23 cellular contexts compared by ENCODE assay signal in genomic region chr1:92326681-92327080, GRCh38. TPM values are rescaled to one million over a fixed set of nuclear protein-coding genes. Genes with fewer than 3 reads are reported as not detected.
DNase-seq lines count a peak whose midpoint lies in the region; ATAC-seq and TF ChIP-seq lines count a peak whose summit lies in the region.
"Had no signal": no experiment of that assay in that cellular context is flagged by ENCODE, and none has a peak within 500 bp of the region (broad histone marks: within the 10 kb centered on the region; RNA-seq: fewer than 3 reads in every experiment).

No MANE protein-coding gene starts in this region.

- in situ Hi-C loops in mammary epithelial cell (cut with MboI; ENCODE audit: low sequenced_read_pairs in 2 of 2): no loop called here

- peak overlapping the region; percentile 34 for H3K4me2 ChIP-seq in mammary epithelial cell (ENCODE audit: insufficient read depth, low read depth, low read length)
- H3K4me2 ChIP-seq: GM23338, KMS-11 had no signal

- no peaks in the 10 kb centered on the region for H3K27me3 ChIP-seq in mammary epithelial cell (ENCODE audit: insufficient read depth, low read length)

- H3K79me2 ChIP-seq in mammary epithelial cell (ENCODE audit: insufficient read depth, low read length): peaks cover 17% of the 10 kb centered on the region

- no peaks in the 10 kb centered on the region for H3K27me3 Mint-ChIP-seq in Calu3 (ENCODE audit: unreplicated experiment)
- H3K27me3 Mint-ChIP-seq: CD8-positive, alpha-beta memory T cell had no signal

- H3K4me3 ChIP-seq in mammary epithelial cell (replicated peaks in 1 of 3; ENCODE audit: insufficient read depth in 1 of 3, low read depth in 2 of 3, low read length in 3 of 3): no peak overlapping the region
- H3K4me3 ChIP-seq: GM23338, HAP-1, SK-N-MC had no signal

- H3K27ac Mint-ChIP-seq in Calu3 (ENCODE audit: unreplicated experiment): no peak overlapping the region
- H3K27ac Mint-ChIP-seq: GM23338 had no signal

- H3K9me3 ChIP-seq in mammary epithelial cell (replicated peaks; ENCODE audit: insufficient read depth, low read length): no peaks in the 10 kb centered on the region
- H3K9me3 ChIP-seq: HAP-1 had no signal

- no peak for ATAC-seq in GM18907 (IDR thresholded peaks at IDR 0.05; ENCODE audit: unreplicated experiment)
- ATAC-seq: GM23338 had no signal

- CTCF ChIA-PET in Calu3 (lab: Charles Lee) (no interaction called here), mammary epithelial cell (lab: Charles Lee; ENCODE audit: low non-redundant PET) (no interaction called here)

- peaks cover 12% of the 10 kb centered on the region for H3K36me3 ChIP-seq in mammary epithelial cell (ENCODE audit: insufficient read depth, low read length)

- TF ChIP-seq CTCF in Calu3 (IDR thresholded peaks at IDR 0.05; ENCODE audit: unreplicated experiment) (no peak), mammary epithelial cell (conservative IDR thresholded peaks at IDR 0.05 in 1 of 2, IDR thresholded peaks at IDR 0.05 in 1 of 2; ENCODE audit: extremely low read depth in 1 of 2, insufficient read depth in 1 of 2, low read depth in 1 of 2, low read length in 2 of 2) (no peak)

- H2AFZ ChIP-seq in mammary epithelial cell (ENCODE audit: low read depth, low read length): peak overlapping the region; percentile 28
- H2AFZ ChIP-seq: GM23338 had no signal

- peaks cover 8% of the 10 kb centered on the region for H3K9me3 Mint-ChIP-seq in Calu3 (ENCODE audit: low read depth, unreplicated experiment)

- no peak overlapping the region for H3K9ac ChIP-seq in mammary epithelial cell (ENCODE audit: insufficient read depth, low read length)
- H3K9ac ChIP-seq: KMS-11 had no signal

- dilution Hi-C loops in mammary epithelial cell (cut with HindIII; ENCODE audit: low sequenced_read_pairs): no loop called here

- intact Hi-C loops in Calu3 (cut with micrococcal nuclease; ENCODE audit: unreplicated experiment): no loop called here
- intact Hi-C loops in mammary epithelial cell (cut with micrococcal nuclease): no loop called here

- no peaks in the 10 kb centered on the region for H3K4me1 Mint-ChIP-seq in Calu3 (ENCODE audit: low read depth, unreplicated experiment)

- H3K4me1 ChIP-seq in mammary epithelial cell (ENCODE audit: insufficient read depth, low read length): peaks cover 38% of the 10 kb centered on the region
- H3K4me1 ChIP-seq: HAP-1 had no signal

- BruUV-seq in Calu3 (replicated peaks; lab: Mats Ljungman, UMichigan): no TSS peak
- no TSS peak for BruUV-seq in mammary epithelial cell (replicated peaks; lab: Mats Ljungman, UMichigan)

- DNase-seq in Calu3: peak; percentile 31
- DNase-seq in M059J (ENCODE audit: low read depth): peak; percentile 48
- DNase-seq in mammary epithelial cell: peak; percentile 95
- DNase-seq in islet precursor cell: peak; percentile 90
- DNase-seq in NCI-H187 (lab: John Stamatoyannopoulos, UW): no peak
- no peak for DNase-seq in NCI-H82 treated with DMSO at 0.1 percent for 48 hours (lab: John Stamatoyannopoulos, UW; ENCODE audit: unreplicated experiment)
- DNase-seq: CD8-positive, alpha-beta memory T cell; GDM1; NCI-H1694; NCI-H2081 treated with DMSO at 0.1 percent for 48 hours; NCI-H2171 treated with DMSO at 0.1 percent for 48 hours; NCI-H524 treated with DMSO at 0.1 percent for 48 hours; NCI-H82; RPMI8226; SHP77; SW 1271 had no signal

- no peak overlapping the region for H3K4me3 Mint-ChIP-seq in Calu3 (ENCODE audit: low read depth, unreplicated experiment)
- H3K4me3 Mint-ChIP-seq: CD8-positive, alpha-beta memory T cell; GM23338 had no signal

- WGBS in mammary epithelial cell (ENCODE audit: low coverage, missing lambda C conversion rate): 63% methylated on average over 1 of the region's 1 CpG

- no peaks in the 10 kb centered on the region for H4K20me1 ChIP-seq in mammary epithelial cell (ENCODE audit: insufficient read depth, low read length)

- peak overlapping the region; percentile 71 for H3K27ac ChIP-seq in mammary epithelial cell (ENCODE audit: insufficient read depth, low read depth, low read length)
- H3K27ac ChIP-seq: C4-2B, HL-60, KMS-11, SK-N-MC had no signal

- H3K36me3 Mint-ChIP-seq in Calu3 (ENCODE audit: insufficient read depth, unreplicated experiment): no peaks in the 10 kb centered on the region

RNA-seq across cellular contexts. Expression of gene RPAP2, which starts 27.8 kb away (rescaled TPM):
- total RNA-seq in Calu3 (2022) (21.6 and 22.5 TPM in 2 replicates), mammary epithelial cell (10 to 100 TPM; 10.7 to 30.2 TPM)
- 13.2 and 22.2 TPM in 2 replicates for total RNA-seq in M059J (2014; rRNA removed; shearing (Covaris generic))
- polyA plus RNA-seq in mammary epithelial cell: 9.1 TPM
- polyA minus RNA-seq in mammary epithelial cell: 4.3 TPM

RNA-seq across cellular contexts. Expression of gene GLMN, which starts 27.9 kb away (rescaled TPM):
- total RNA-seq in Calu3 (2022) (13.3 and 15.3 TPM in 2 replicates), mammary epithelial cell (10 to 100 TPM in 1 of 2 donors, 1 to 10 TPM in 1; 9.3 to 11.9 TPM)
- total RNA-seq in M059J (2014; rRNA removed; shearing (Covaris generic)): 16.8 and 17.3 TPM in 2 replicates
- 4.2 TPM for polyA plus RNA-seq in mammary epithelial cell
- polyA minus RNA-seq in mammary epithelial cell: 0.62 TPM

Comparison
In these comparisons a context has a peak if more than half of its experiments do, and no peak if none do; other contexts are left out.
1. DNase-seq: peak in Calu3 (single experiment), M059J (single experiment), mammary epithelial cell (single experiment) and islet precursor cell (single experiment); none in NCI-H187 (0 of 2) and NCI-H82 treated with DMSO at 0.1 percent for 48 hours (single experiment).